Comparison of ENCODE assay signal across 8 cellular contexts in genomic region chr19:45505151-45505995, GRCh38. TPM values are rescaled to one million over a fixed set of nuclear protein-coding genes. Genes with fewer than 3 reads are reported as not detected.
DNase-seq lines count a peak whose midpoint lies in the region; ATAC-seq and TF ChIP-seq lines count a peak whose summit lies in the region.

No MANE protein-coding gene starts in this region.

- ATAC-seq in CD4-positive, CD25-positive, alpha-beta regulatory T cell (ENCODE audit: low read depth in 2 of 2) = no peak
- ATAC-seq in natural killer cell = no peak

- H3K4me3 Mint-ChIP-seq in CD4-positive, CD25-positive, alpha-beta regulatory T cell = peak overlapping the region; percentile 79 to 99 (median 82)
- peak overlapping the region; percentile 78 for H3K4me3 Mint-ChIP-seq in natural killer cell

- H2AFZ ChIP-seq in mammary epithelial cell (ENCODE audit: low read depth, low read length) = no peak overlapping the region

- 95% methylated on average over 8 of the region's 8 CpGs for WGBS in mammary epithelial cell (ENCODE audit: low coverage, missing lambda C conversion rate)

- H3K36me3 Mint-ChIP-seq in CD4-positive, CD25-positive, alpha-beta regulatory T cell = no peaks in the 10 kb centered on the region
- no peaks in the 10 kb centered on the region for H3K36me3 Mint-ChIP-seq in natural killer cell

- no peaks in the 10 kb centered on the region for H4K20me1 ChIP-seq in mammary epithelial cell (ENCODE audit: insufficient read depth, low read length)

- peaks cover 38% of the 10 kb centered on the region for H3K79me2 ChIP-seq in mammary epithelial cell (ENCODE audit: insufficient read depth, low read length)

- TF ChIP-seq CTCF in mammary epithelial cell (conservative IDR thresholded peaks at IDR 0.05 in 1 of 2, IDR thresholded peaks at IDR 0.05 in 1 of 2; ENCODE audit: extremely low read depth in 1 of 2, insufficient read depth in 1 of 2, low read depth in 1 of 2, low read length in 2 of 2) (no peak), natural killer cell (IDR thresholded peaks at IDR 0.05) (no peak)

- BruUV-seq in mammary epithelial cell (replicated peaks; lab: Mats Ljungman, UMichigan) = no TSS peak

- peak overlapping the region; percentile 95 for H3K27ac ChIP-seq in CD4-positive, CD25-positive, alpha-beta regulatory T cell (ENCODE audit: insufficient read depth, low read length, poor library complexity, severe bottlenecking)
- H3K27ac ChIP-seq in mammary epithelial cell (ENCODE audit: insufficient read depth, low read depth, low read length) = peak overlapping the region; percentile 76

- in situ Hi-C loops in mammary epithelial cell (cut with MboI; ENCODE audit: low sequenced_read_pairs in 2 of 2) = no loop called here

- H3K4me1 ChIP-seq in CD4-positive, CD25-positive, alpha-beta regulatory T cell (ENCODE audit: control insufficient read depth, insufficient read depth, low read length, poor library complexity, severe bottlenecking) = peaks cover 38% of the 10 kb centered on the region
- peaks cover 17% of the 10 kb centered on the region for H3K4me1 ChIP-seq in mammary epithelial cell (ENCODE audit: insufficient read depth, low read length)

- H3K9ac ChIP-seq in mammary epithelial cell (ENCODE audit: insufficient read depth, low read length) = peak overlapping the region; percentile 58

- no peak for DNase-seq in CD4-positive, CD25-positive, alpha-beta regulatory T cell
- DNase-seq in M059J (ENCODE audit: low read depth) = peak; percentile 55
- no peak for DNase-seq in mammary epithelial cell
- DNase-seq in natural killer cell = no peak
- no peak for DNase-seq in H7
- DNase-seq in AG20443 (ENCODE audit: low spot score) = no peak
- DNase-seq in nucleus accumbens (lab: John Stamatoyannopoulos, UW) = no peak
- no peak for DNase-seq in KG1 (lab: John Stamatoyannopoulos, UW)

- H3K27ac Mint-ChIP-seq in CD4-positive, CD25-positive, alpha-beta regulatory T cell = peak overlapping the region; percentile 52 to 97 (median 92)
- peak overlapping the region; percentile 81 to 97 for H3K27ac Mint-ChIP-seq in natural killer cell

- no peaks in the 10 kb centered on the region for H3K9me3 ChIP-seq in CD4-positive, CD25-positive, alpha-beta regulatory T cell (ENCODE audit: control insufficient read depth in 2 of 2, low read length in 2 of 2)
- H3K9me3 ChIP-seq in mammary epithelial cell (replicated peaks; ENCODE audit: insufficient read depth, low read length) = no peaks in the 10 kb centered on the region

- H3K4me1 Mint-ChIP-seq in CD4-positive, CD25-positive, alpha-beta regulatory T cell = peaks cover 0 to 40% (median 30%) of the 10 kb centered on the region in 4 donors
- peaks cover 17 to 37% of the 10 kb centered on the region in 2 donors for H3K4me1 Mint-ChIP-seq in natural killer cell

- peaks cover 0 to 2% (median 0%) of the 10 kb centered on the region in 7 donors for H3K9me3 Mint-ChIP-seq in CD4-positive, CD25-positive, alpha-beta regulatory T cell
- H3K9me3 Mint-ChIP-seq in natural killer cell = no peaks in the 10 kb centered on the region

- H3K4me2 ChIP-seq in mammary epithelial cell (ENCODE audit: insufficient read depth, low read depth, low read length) = peak overlapping the region; percentile 89

- H3K4me3 ChIP-seq in CD4-positive, CD25-positive, alpha-beta regulatory T cell (ENCODE audit: low read depth, low read length) = no peak overlapping the region
- no peak overlapping the region for H3K4me3 ChIP-seq in mammary epithelial cell (replicated peaks in 1 of 3; ENCODE audit: insufficient read depth in 1 of 3, low read depth in 2 of 3, low read length in 3 of 3)
- no peak overlapping the region for H3K4me3 ChIP-seq in H7 (ENCODE audit: insufficient read depth, low read depth, low read length)

- H3K27me3 Mint-ChIP-seq in CD4-positive, CD25-positive, alpha-beta regulatory T cell = no peaks in the 10 kb centered on the region
- no peaks in the 10 kb centered on the region for H3K27me3 Mint-ChIP-seq in natural killer cell (ENCODE audit: low read depth in 2 of 2)

- CTCF ChIA-PET in mammary epithelial cell (lab: Charles Lee; ENCODE audit: low non-redundant PET) = no interaction called here

- H3K27me3 ChIP-seq in CD4-positive, CD25-positive, alpha-beta regulatory T cell (ENCODE audit: control insufficient read depth, insufficient read depth, low read length) = no peaks in the 10 kb centered on the region
- no peaks in the 10 kb centered on the region for H3K27me3 ChIP-seq in mammary epithelial cell (ENCODE audit: insufficient read depth, low read length)
- no peaks in the 10 kb centered on the region; the same call in 1 of the 2 replicates for H3K27me3 ChIP-seq in H7 (ENCODE audit: control insufficient read depth, insufficient read depth, low read length)

- dilution Hi-C loops in mammary epithelial cell (cut with HindIII; ENCODE audit: low sequenced_read_pairs) = loop anchor here (5.0 kb wide), 3 partner anchors 52 to 187 kb away; partner anchors contain the start of genes QPCTL and SNRPD2

- intact Hi-C loops in mammary epithelial cell (cut with micrococcal nuclease) = loop anchor here (5.0 kb wide), 1 partner anchor 137 kb away; no protein-coding TSS in a partner anchor
- intact Hi-C loops in natural killer cell (cut with micrococcal nuclease) = no loop called here

- no peaks in the 10 kb centered on the region for H3K36me3 ChIP-seq in CD4-positive, CD25-positive, alpha-beta regulatory T cell (ENCODE audit: control insufficient read depth, insufficient read depth, low read length)
- H3K36me3 ChIP-seq in mammary epithelial cell (ENCODE audit: insufficient read depth, low read length) = no peaks in the 10 kb centered on the region
- H3K36me3 ChIP-seq in H7 (replicated peaks; ENCODE audit: control insufficient read depth, insufficient read depth, low read length) = no peaks in the 10 kb centered on the region

RNA-seq across cellular contexts. Expression of gene VASP, which starts 1.9 kb away (rescaled TPM):
- total RNA-seq in CD4-positive, CD25-positive, alpha-beta regulatory T cell = 115 TPM
- 10 to 100 TPM; 40.3 to 53.2 (median 50.4) TPM for polyA plus RNA-seq in CD4-positive, CD25-positive, alpha-beta regulatory T cell
- total RNA-seq in M059J (2014; rRNA removed; shearing (Covaris generic)) = 91.6 and 97.7 TPM in 2 replicates
- total RNA-seq in mammary epithelial cell (100 to 1,000 TPM; 160 to 201 TPM), natural killer cell (100 to 1,000 TPM; 192 to 244 (median 237) TPM)
- 93.9 TPM for polyA plus RNA-seq in mammary epithelial cell
- polyA minus RNA-seq in mammary epithelial cell = 122 TPM
- total RNA-seq in H7 (2014; rRNA removed; shearing (Covaris generic)) = 103 and 130 TPM in 2 replicates

RNA-seq across cellular contexts. Expression of gene PPM1N, which starts 7.1 kb away (rescaled TPM):
- 2.3 TPM for total RNA-seq in CD4-positive, CD25-positive, alpha-beta regulatory T cell
- 1 to 10 TPM; 2.5 to 6.7 (median 3.7) TPM for polyA plus RNA-seq in CD4-positive, CD25-positive, alpha-beta regulatory T cell
- 0.64 TPM in 1 of 2 replicates, not detected in the other for total RNA-seq in M059J (2014; rRNA removed; shearing (Covaris generic))
- total RNA-seq in mammary epithelial cell (1 to 10 TPM; 1.3 to 2.1 TPM), natural killer cell (1 to 10 TPM; 5.1 to 8.3 (median 6.8) TPM)
- 2.3 TPM for polyA plus RNA-seq in mammary epithelial cell
- not detected for polyA minus RNA-seq in mammary epithelial cell
- total RNA-seq in H7 (2014; rRNA removed; shearing (Covaris generic)) = 4.0 and 9.2 TPM in 2 replicates

RNA-seq across cellular contexts. Expression of gene RTN2, which starts 8.5 kb away (rescaled TPM):
- 1.5 TPM for total RNA-seq in CD4-positive, CD25-positive, alpha-beta regulatory T cell
- polyA plus RNA-seq in CD4-positive, CD25-positive, alpha-beta regulatory T cell = under 1 TPM; 0.09 to 0.88 (median 0.28) TPM
- 3.5 and 4.2 TPM in 2 replicates for total RNA-seq in M059J (2014; rRNA removed; shearing (Covaris generic))
- total RNA-seq in mammary epithelial cell (10 to 100 TPM; 11.0 to 16.9 TPM), natural killer cell (1 to 10 TPM; 1.9 to 5.5 (median 3.0) TPM)
- 11.5 TPM for polyA plus RNA-seq in mammary epithelial cell
- polyA minus RNA-seq in mammary epithelial cell = 11.9 TPM
- total RNA-seq in H7 (2014; rRNA removed; shearing (Covaris generic)) = 16.3 and 17.5 TPM in 2 replicates

RNA-seq across cellular contexts. Expression of gene FOSB, which starts 37.6 kb away (rescaled TPM):
- 731 TPM for total RNA-seq in CD4-positive, CD25-positive, alpha-beta regulatory T cell
- polyA plus RNA-seq in CD4-positive, CD25-positive, alpha-beta regulatory T cell = 10 to 100 TPM in 2 of 4 donors, 1 to 10 TPM in 2; 5.2 to 12.7 (median 9.6) TPM
- 4.3 and 5.5 TPM in 2 replicates for total RNA-seq in M059J (2014; rRNA removed; shearing (Covaris generic))
- total RNA-seq in mammary epithelial cell (10 to 100 TPM in 1 of 2 donors, 1 to 10 TPM in 1; 1.8 to 49.1 TPM), natural killer cell (1,000 to 10,000 TPM in 2 of 3 donors, 100 to 1,000 TPM in 1; 784 to 1,837 (median 1,121) TPM)
- polyA plus RNA-seq in mammary epithelial cell = 2.6 TPM
- 27.0 TPM for polyA minus RNA-seq in mammary epithelial cell
- total RNA-seq in H7 (2014; rRNA removed; shearing (Covaris generic)) = 1.6 and 10.3 TPM in 2 replicates
